In the genomic region with DNA sequence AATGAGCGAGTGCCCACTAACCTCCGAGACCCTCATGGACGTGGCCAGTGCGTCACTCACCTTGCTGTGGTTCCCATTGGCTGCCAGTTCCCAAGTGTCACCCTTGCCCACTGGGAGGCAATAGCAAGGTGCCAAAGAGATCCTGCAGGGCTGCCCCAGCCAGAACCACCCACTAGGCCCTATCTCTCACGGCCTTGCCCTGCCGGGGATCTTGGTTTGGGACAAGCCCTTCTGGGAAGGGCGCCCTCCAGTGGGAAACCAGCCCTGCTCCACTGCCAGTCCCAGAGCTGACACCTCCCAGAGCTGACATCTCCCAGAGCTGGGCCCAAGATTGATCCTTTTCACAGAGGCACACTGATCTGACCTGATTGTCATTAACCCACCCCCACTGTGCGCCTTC, we compare ENCODE assay signal across 8 cellular contexts. TPM values are rescaled to one million over a fixed set of nuclear protein-coding genes. Genes with fewer than 3 reads are reported as not detected.
DNase-seq lines count a peak whose midpoint lies in the region; ATAC-seq, FAIRE-seq and TF ChIP-seq lines count a peak whose summit lies in the region.

No MANE protein-coding gene starts in this region.

- TF ChIP-seq CTCF in LNCaP clone FGC (IDR thresholded peaks at IDR 0.05; ENCODE audit: control insufficient read depth, extremely low read depth, insufficient read depth) (0 out of 2 replicates have a peak, but pooled peaks have one; percentile 7), GM12878 (IDR thresholded peaks at IDR 0.05 in 2 of 3, conservative IDR thresholded peaks at IDR 0.05 in 1 of 3; ENCODE audit: control insufficient read depth in 2 of 3, extremely low read depth in 1 of 3, insufficient read depth in 1 of 3, low read depth in 3 of 3, low read length in 3 of 3) (peak; percentile 29 to 60 (median 53)), mucosa of descending colon (IDR thresholded peaks at IDR 0.05) (peak; percentile 29), lower leg skin (IDR thresholded peaks at IDR 0.05) (no peak)

- intact Hi-C loops in GM12878 (cut with micrococcal nuclease; ENCODE audit: unreplicated experiment) (loop anchor here (2.0 to 5.0 kb wide), 2 partner anchors 187 to 296 kb away; no protein-coding TSS in a partner anchor), mucosa of descending colon (cut with DNase I, micrococcal nuclease) (loop anchor here (5.0 to 10.0 kb wide), 2 partner anchors 183 to 191 kb away; a partner anchor contains a TSS), lower leg skin (cut with DNase I; ENCODE audit: low total_unique reads) (loop anchor here (5.0 to 10.0 kb wide), 2 partner anchors 53 to 181 kb away; a partner anchor contains a TSS)

- H3K36me3 ChIP-seq in GM12878 (ENCODE audit: control insufficient read depth in 2 of 2, insufficient read depth in 2 of 2, low read length in 1 of 2) = no peaks in the 10 kb centered on the region
- H3K36me3 ChIP-seq in mucosa of descending colon (ENCODE audit: low read depth) = no peaks in the 10 kb centered on the region

- no peak overlapping the region for H3K4me3 ChIP-seq in LNCaP clone FGC (ENCODE audit: low read depth, low read length)
- H3K4me3 ChIP-seq in GM12878 = no peak overlapping the region
- H3K4me3 ChIP-seq in mucosa of descending colon = no peak overlapping the region
- no peak overlapping the region for H3K4me3 ChIP-seq in lower leg skin (ENCODE audit: low read depth, poor library complexity, severe bottlenecking)

- TF ChIP-seq RAD21 in GM12878 (IDR thresholded peaks at IDR 0.05; ENCODE audit: insufficient read depth, low read depth, low read length) = no peak

- no peaks in the 10 kb centered on the region for H4K20me1 ChIP-seq in GM12878 (ENCODE audit: control insufficient read depth, insufficient read depth)

- H3K9ac ChIP-seq in GM12878 (ENCODE audit: control insufficient read depth, insufficient read depth, low read length) = no peak overlapping the region

- H3K4me2 ChIP-seq in GM12878 (ENCODE audit: control insufficient read depth, insufficient read depth) = no peak overlapping the region

- SMC1A ChIA-PET in GM12878 (lab: Charles Lee; ENCODE audit: uncharacterized antibody, unreplicated experiment) = interaction anchor here (0.6 to 2.4 kb wide), 4 partner anchors 12 to 189 kb away, joined by 3 to 13 read pairs (median 3); no protein-coding TSS in a partner anchor

- H3K9me3 ChIP-seq in GM12878 (replicated peaks; ENCODE audit: control insufficient read depth, insufficient read depth, low read length) (no peaks in the 10 kb centered on the region; the same call in 2 of the 3 replicates), mucosa of descending colon (no peaks in the 10 kb centered on the region)

- H2AFZ ChIP-seq in GM12878 (ENCODE audit: control insufficient read depth, low read depth, low read length) = no peak overlapping the region

- RAD21 ChIA-PET in GM12878 (lab: Charles Lee; ENCODE audit: unreplicated experiment) = interaction anchor here (0.6 to 1.8 kb wide), 3 partner anchors 12 to 440 kb away, joined by 3 to 8 read pairs (median 4); no protein-coding TSS in a partner anchor

- WGBS in GM12878 (ENCODE audit: insufficient coverage, insufficient replicate concordance, low lambda C conversion rate, missing lambda C conversion rate) = 56% methylated on average over 8 of the region's 8 CpGs
- 73% methylated on average over 8 of the region's 8 CpGs for WGBS in lower leg skin, 2 donors

- DNase-seq in D341Med (ENCODE audit: low spot score) = peak; percentile 70
- DNase-seq in LNCaP clone FGC (ENCODE audit: low read depth) = no peak
- DNase-seq in GM12878 (ENCODE audit: low read depth, low spot score) = no peak
- DNase-seq in mucosa of descending colon = peak in 1 of 3 donors; percentile 65
- DNase-seq in lower leg skin (ENCODE audit: low spot score in 2 of 2) = no peak

- no TSS peak for BruUV-seq in GM12878 (replicated peaks; lab: Mats Ljungman, UMichigan)

- POLR2A ChIA-PET in GM12878 (lab: Charles Lee) = no interaction called here

- no peaks in the 10 kb centered on the region; a peak in 1 of 4 replicates for H3K27me3 ChIP-seq in GM12878 (replicated peaks in 1 of 2; ENCODE audit: control insufficient read depth in 2 of 2, insufficient read depth in 2 of 2, low read length in 1 of 2)

- H3K79me2 ChIP-seq in GM12878 (ENCODE audit: control insufficient read depth, insufficient read depth, low read length) = no peaks in the 10 kb centered on the region

- TF ChIP-seq POLR2A in GM12878 (IDR thresholded peaks at IDR 0.05; ENCODE audit: low read depth, low read length) = no peak
- TF ChIP-seq POLR2A in lower leg skin (IDR thresholded peaks at IDR 0.05) = no peak

- peak; percentile 7 for FAIRE-seq in GM12878 (lab: Jason Lieb, UNC)

- in situ Hi-C loops in GM12878 (cut with MboI) = loop anchor here (5.0 kb wide), 1 partner anchor 186 kb away; no protein-coding TSS in a partner anchor

- CTCF ChIA-PET in GM12878 (lab: Yijun Ruan, JAX) = interaction anchor here (0.7 to 8.4 kb wide), 8 partner anchors 13 to 317 kb away, joined by 3 to 63 read pairs (median 6); a partner anchor contains a TSS

- H3K4me1 ChIP-seq in GM12878 (ENCODE audit: control insufficient read depth, insufficient read depth, low read length) (peaks cover 12% of the 10 kb centered on the region), mucosa of descending colon (ENCODE audit: low read depth) (no peaks in the 10 kb centered on the region)

- H3K27ac ChIP-seq in GM12878 (ENCODE audit: control insufficient read depth, insufficient read depth) = no peak overlapping the region

- ATAC-seq in GM12878 (peak; percentile 34; the same call in 2 of the 3 replicates), mucosa of descending colon (peak; percentile 52), GM19395 (IDR thresholded peaks at IDR 0.05; ENCODE audit: unreplicated experiment) (no peak), GM21723 (IDR thresholded peaks at IDR 0.05; ENCODE audit: unreplicated experiment) (no peak), HG02588 (IDR thresholded peaks at IDR 0.05; ENCODE audit: unreplicated experiment) (no peak)

- TF ChIP-seq EP300 in GM12878 (IDR thresholded peaks at IDR 0.05; ENCODE audit: borderline replicate concordance in 1 of 2, control insufficient read depth in 1 of 2, low read depth in 2 of 2, low read length in 2 of 2) = no peak

TF ChIP-seq in GM12878, 131 proteins besides CTCF, POLR2A, EP300 and RAD21 (continues in another document):
- TF ChIP-seq SMC3 (IDR thresholded peaks at IDR 0.05; ENCODE audit: borderline replicate concordance, low read length) = peak; percentile 24; the same call in 1 of the 2 replicates
- TF ChIP-seq ZSCAN29 (IDR thresholded peaks at IDR 0.05) = no peak

RNA-seq across cellular contexts. Expression of a gene that starts 2.1 kb away (rescaled TPM):
- 7.2 and 8.2 TPM in 2 replicates for total RNA-seq in GM12878 (2013; cell fraction: nucleolus; rRNA removed)
- 0.85 and 0.87 TPM in 2 replicates for total RNA-seq in GM12878 (2014; rRNA removed)
- total RNA-seq in GM12878 (2014; rRNA removed; fragmentation: Illumina TruSeq; extraction: Trizol) = 0.88 and 1.0 TPM in 2 replicates
- 4.1 and 5.1 TPM in 2 replicates for total RNA-seq in GM12878 (2021)
- polyA plus RNA-seq in GM12878 (2011; ENCODE audit: low read depth) = 1.4 TPM
- 0.59 and 0.75 TPM in 2 replicates for polyA plus RNA-seq in GM12878 (2011; rRNA removed)
- polyA plus RNA-seq in GM12878 (2011; cell fraction: cytosol; rRNA removed) = 1.5 and 2.0 TPM in 2 replicates
- 1.7 and 1.8 TPM in 2 replicates for polyA plus RNA-seq in GM12878 (2011; cell fraction: nucleus; rRNA removed)
- polyA plus RNA-seq in GM12878 (2012) = 2.4 and 2.5 TPM in 2 replicates
- 2.1 and 3.1 TPM in 2 replicates for polyA plus RNA-seq in GM12878 (2014; fragmentation: Illumina TruSeq; extraction: Trizol)
- under 1 TPM; 0.07 to 0.18 TPM for polyA plus RNA-seq in GM12878 (2014; fragmentation: Nextera tagmentation; extraction: Ambion mirVana)
- 1.8 and 2.1 TPM in 2 replicates for polyA plus RNA-seq in GM12878 (2014; rRNA removed)
- under 1 TPM; 0.10 to 0.12 TPM for polyA plus RNA-seq in GM12878 (2016; fragmentation: Nextera tagmentation; extraction: Ambion mirVana)
- 0.59 and 1.2 TPM in 2 replicates for polyA minus RNA-seq in GM12878 (2011; rRNA and poly(A)+ RNA removed)
- polyA minus RNA-seq in GM12878 (2011; cell fraction: cytosol; rRNA and poly(A)+ RNA removed) = 1.7 and 2.2 TPM in 2 replicates
- 0.36 and 0.67 TPM in 2 replicates for polyA minus RNA-seq in GM12878 (2011; cell fraction: nucleus; rRNA and poly(A)+ RNA removed)
- 10 to 100 TPM; 29.6 to 45.1 (median 35.9) TPM for total RNA-seq in mucosa of descending colon
- total RNA-seq in lower leg skin = 10 to 100 TPM; 14.9 to 24.5 (median 17.6) TPM

RNA-seq across cellular contexts. Expression of a gene that starts 21.8 kb away (rescaled TPM):
- 43.1 and 50.9 TPM in 2 replicates for total RNA-seq in GM12878 (2013; cell fraction: nucleolus; rRNA removed)
- 28.1 TPM in 2 replicates for total RNA-seq in GM12878 (2014; rRNA removed)
- 16.4 and 16.9 TPM in 2 replicates for total RNA-seq in GM12878 (2014; rRNA removed; fragmentation: Illumina TruSeq; extraction: Trizol)
- 25.2 and 25.7 TPM in 2 replicates for total RNA-seq in GM12878 (2021)
- polyA plus RNA-seq in GM12878 (2011; ENCODE audit: low read depth) = 31.3 TPM
- 42.5 and 44.2 TPM in 2 replicates for polyA plus RNA-seq in GM12878 (2011; rRNA removed)
- 53.6 and 55.7 TPM in 2 replicates for polyA plus RNA-seq in GM12878 (2011; cell fraction: cytosol; rRNA removed)
- 108 and 166 TPM in 2 replicates for polyA plus RNA-seq in GM12878 (2011; cell fraction: nucleus; rRNA removed)
- polyA plus RNA-seq in GM12878 (2012) = 29.5 and 41.1 TPM in 2 replicates
- polyA plus RNA-seq in GM12878 (2014; fragmentation: Illumina TruSeq; extraction: Trizol) = 30.7 TPM in 2 replicates
- 10 to 100 TPM; 26.7 to 30.0 TPM for polyA plus RNA-seq in GM12878 (2014; fragmentation: Nextera tagmentation; extraction: Ambion mirVana)
- 33.8 and 36.3 TPM in 2 replicates for polyA plus RNA-seq in GM12878 (2014; rRNA removed)
- 10 to 100 TPM; 31.2 to 31.7 TPM for polyA plus RNA-seq in GM12878 (2016; fragmentation: Nextera tagmentation; extraction: Ambion mirVana)
- polyA minus RNA-seq in GM12878 (2011; rRNA and poly(A)+ RNA removed) = 31.7 and 35.8 TPM in 2 replicates
- polyA minus RNA-seq in GM12878 (2011; cell fraction: cytosol; rRNA and poly(A)+ RNA removed) = 5.5 and 7.7 TPM in 2 replicates
- polyA minus RNA-seq in GM12878 (2011; cell fraction: nucleus; rRNA and poly(A)+ RNA removed) = 19.7 and 25.5 TPM in 2 replicates
- total RNA-seq in mucosa of descending colon = 10 to 100 TPM; 46.2 to 94.3 (median 83.0) TPM
- 10 to 100 TPM; 34.9 to 46.1 (median 39.7) TPM for total RNA-seq in lower leg skin

Comparison
In these comparisons a context has a peak if more than half of its experiments do, and no peak if none do; other contexts are left out.
1. CTCF ChIP-seq: peak in LNCaP clone FGC (single experiment), GM12878 (3 of 3) and mucosa of descending colon (single experiment); none in lower leg skin (0 of 3).
2. ATAC-seq: peak in GM12878 (single experiment) and mucosa of descending colon (single experiment); none in GM19395 (single experiment), GM21723 (single experiment) and HG02588 (single experiment).